ENCODE assay signal across 1 cellular context in genomic region chr3:9862391-9863235, GRCh38.
TF ChIP-seq lines count a peak whose summit lies in the region.

No MANE protein-coding gene starts in this region.

TF ChIP-seq in HepG2, 621 proteins besides CTCF, POLR2A, EP300 and RAD21 (continued from another document and continues in another):
- peak; percentile 56; the same call in 1 of the 2 replicates for TF ChIP-seq MYC (CRISPR knock-in tag; IDR thresholded peaks at IDR 0.05; ENCODE audit: borderline replicate concordance)
- TF ChIP-seq FOXM1 (CRISPR knock-in tag; IDR thresholded peaks at IDR 0.05), result no peak
- peak; percentile 39; the same call in 1 of the 2 replicates for TF ChIP-seq E2F1 (CRISPR knock-in tag; IDR thresholded peaks at IDR 0.05)
- TF ChIP-seq MBNL3 (CRISPR knock-in tag; conservative IDR thresholded peaks at IDR 0.05), result no peak
- TF ChIP-seq YY1 (IDR thresholded peaks at IDR 0.05; ENCODE audit: insufficient read depth, insufficient replicate concordance, low read depth, low read length), result peak; percentile 80
- TF ChIP-seq CCDC6 (CRISPR knock-in tag; IDR thresholded peaks at IDR 0.05), result 0 out of 2 replicates have a peak, but pooled peaks have one; percentile 71
- TF ChIP-seq SMARCC2 (IDR thresholded peaks at IDR 0.05), result no peak
- no peak for TF ChIP-seq ZNF766 (CRISPR knock-in tag; IDR thresholded peaks at IDR 0.05; ENCODE audit: borderline replicate concordance)
- peak; percentile 73 for TF ChIP-seq SALL1 (CRISPR knock-in tag; IDR thresholded peaks at IDR 0.05)
- peak in 1 of 2 experiments; percentile 71; a peak in 1 of 4 replicates for TF ChIP-seq KLF16 (CRISPR knock-in tag; IDR thresholded peaks at IDR 0.05)
- peak; percentile 73; the same call in 1 of the 2 replicates for TF ChIP-seq ZNF800 (CRISPR knock-in tag; IDR thresholded peaks at IDR 0.05)
- TF ChIP-seq ZNF362 (CRISPR knock-in tag; IDR thresholded peaks at IDR 0.05; ENCODE audit: borderline replicate concordance), result peak; percentile 55; the same call in 1 of the 2 replicates
- TF ChIP-seq POGZ (CRISPR knock-in tag; IDR thresholded peaks at IDR 0.05), result no peak
- peak; percentile 43 for TF ChIP-seq ZNF501 (CRISPR knock-in tag; IDR thresholded peaks at IDR 0.05)
- no peak; the same call in 1 of the 2 replicates for TF ChIP-seq MIER3 (CRISPR knock-in tag; IDR thresholded peaks at IDR 0.05; ENCODE audit: borderline replicate concordance)
- no peak for TF ChIP-seq SMAD3 (CRISPR knock-in tag; IDR thresholded peaks at IDR 0.05)
- TF ChIP-seq ZNF761 (CRISPR knock-in tag; conservative IDR thresholded peaks at IDR 0.05), result no peak
- no peak for TF ChIP-seq SIN3A (IDR thresholded peaks at IDR 0.05; ENCODE audit: borderline replicate concordance, low read depth, low read length)
- no peak for TF ChIP-seq ZNF879 (CRISPR knock-in tag; IDR thresholded peaks at IDR 0.05)
- TF ChIP-seq ZNF605 (CRISPR knock-in tag; IDR thresholded peaks at IDR 0.05), result peak; percentile 46; the same call in 1 of the 2 replicates
- no peak for TF ChIP-seq KAT7 (CRISPR knock-in tag; IDR thresholded peaks at IDR 0.05; ENCODE audit: borderline replicate concordance)
- TF ChIP-seq PBX2 (CRISPR knock-in tag; IDR thresholded peaks at IDR 0.05), result no peak
- TF ChIP-seq ISL2 (CRISPR knock-in tag; IDR thresholded peaks at IDR 0.05), result peak; percentile 78
- TF ChIP-seq TBX2 (CRISPR knock-in tag; IDR thresholded peaks at IDR 0.05; ENCODE audit: borderline replicate concordance), result peak; percentile 61; the same call in 1 of the 2 replicates
- peak; percentile 25; the same call in 1 of the 3 replicates for TF ChIP-seq MXI1 (IDR thresholded peaks at IDR 0.05; ENCODE audit: borderline replicate concordance, low read depth, low read length)
- no peak for TF ChIP-seq KMT2B (CRISPR knock-in tag; IDR thresholded peaks at IDR 0.05)
- TF ChIP-seq ZNF687 (CRISPR knock-in tag; IDR thresholded peaks at IDR 0.05), result peak; percentile 83
- no peak for TF ChIP-seq ZNF564 (CRISPR knock-in tag; IDR thresholded peaks at IDR 0.05)
- TF ChIP-seq SATB2 (CRISPR knock-in tag; IDR thresholded peaks at IDR 0.05), result no peak
- TF ChIP-seq PBX3 (CRISPR knock-in tag; IDR thresholded peaks at IDR 0.05; ENCODE audit: borderline replicate concordance), result no peak
- peak; percentile 25; the same call in 1 of the 2 replicates for TF ChIP-seq ZSCAN30 (CRISPR knock-in tag; IDR thresholded peaks at IDR 0.05)
- peak; percentile 88 for TF ChIP-seq KDM3A (CRISPR knock-in tag; IDR thresholded peaks at IDR 0.05; ENCODE audit: low read depth)
- peak; percentile 54; the same call in 1 of the 2 replicates for TF ChIP-seq ZNF441 (CRISPR knock-in tag; IDR thresholded peaks at IDR 0.05; ENCODE audit: borderline replicate concordance)
- TF ChIP-seq FOSL2 (CRISPR knock-in tag; IDR thresholded peaks at IDR 0.05), result peak; percentile 37; the same call in 1 of the 2 replicates
- TF ChIP-seq ETV5 (CRISPR knock-in tag; IDR thresholded peaks at IDR 0.05; ENCODE audit: borderline replicate concordance), result peak; percentile 39; the same call in 1 of the 2 replicates
- TF ChIP-seq RBAK (CRISPR knock-in tag; IDR thresholded peaks at IDR 0.05), result no peak
- no peak for TF ChIP-seq ZNF3 (CRISPR knock-in tag; IDR thresholded peaks at IDR 0.05)
- no peak for TF ChIP-seq E2F5 (CRISPR knock-in tag; conservative IDR thresholded peaks at IDR 0.05)
- no peak for TF ChIP-seq AHDC1 (CRISPR knock-in tag; IDR thresholded peaks at IDR 0.05; ENCODE audit: borderline replicate concordance)
- peak; percentile 59; the same call in 1 of the 2 replicates for TF ChIP-seq RXRA (CRISPR knock-in tag; IDR thresholded peaks at IDR 0.05)
- peak; percentile 61; the same call in 1 of the 2 replicates for TF ChIP-seq ZNF343 (CRISPR knock-in tag; IDR thresholded peaks at IDR 0.05)
